Comparison of ENCODE assay signal across 8 cellular contexts in genomic region chr6:89433637-89434499, GRCh38. TPM values are rescaled to one million over a fixed set of nuclear protein-coding genes. Genes with fewer than 3 reads are reported as not detected.
A peak's percentile ranks its signal among the peaks of the same experiment; 100 is the strongest.
DNase-seq lines count a peak whose midpoint lies in the region; ATAC-seq and TF ChIP-seq lines count a peak whose summit lies in the region.

No MANE protein-coding gene starts in this region.

- 23 to 25% methylated on average over 20 to 34 of the region's 35 CpGs for WGBS in mesodermal cell (ENCODE audit: insufficient coverage in 2 of 2), 2 experiments
- WGBS in suprapubic skin = 17% methylated on average over 23 of the region's 35 CpGs

- no peak for TF ChIP-seq POLR2A in suprapubic skin (IDR thresholded peaks at IDR 0.05)

- H3K4me3 ChIP-seq in AG04450 (ENCODE audit: low read depth, low read length) (peak overlapping the region; percentile 36; the same call in 1 of the 2 replicates), HL-60 (replicated peaks; ENCODE audit: insufficient read depth, low read length) (peak overlapping the region; percentile 65), duodenal mucosa (ENCODE audit: low read depth in 1 of 2, low read length in 2 of 2) (peak overlapping the region; percentile 65 to 69), mesodermal cell (ENCODE audit: extremely low read depth, insufficient read depth, low read length, poor library complexity, severe bottlenecking) (peak overlapping the region; percentile 72), suprapubic skin (peak overlapping the region; percentile 84)

- no peak for DNase-seq in AG04450 (ENCODE audit: low read depth, low spot score)
- peak in 1 of 2 experiments; percentile 47 for DNase-seq in HL-60 (ENCODE audit: low read depth in 1 of 2, low spot score in 1 of 2)
- DNase-seq in suprapubic skin (ENCODE audit: low spot score in 2 of 2) = peak in 1 of 2 donors; percentile 65
- no peak for DNase-seq in foreskin melanocyte

- peaks cover 4% of the 10 kb centered on the region; the same call in 1 of the 2 replicates for H3K9me3 ChIP-seq in AG04450 (ENCODE audit: control insufficient read depth, insufficient read depth, low read length)
- H3K9me3 ChIP-seq in duodenal mucosa (ENCODE audit: control insufficient read depth in 1 of 2, low read length in 2 of 2) = no peaks in the 10 kb centered on the region
- no peaks in the 10 kb centered on the region for H3K9me3 ChIP-seq in mesodermal cell (ENCODE audit: control insufficient read depth, low read length)
- H3K9me3 ChIP-seq in suprapubic skin = no peaks in the 10 kb centered on the region

- H3K27ac ChIP-seq in AG04450 (ENCODE audit: low read depth, low read length) (no peak overlapping the region), HL-60 (replicated peaks) (no peak overlapping the region), VCaP (peak overlapping the region; percentile 86; the same call in 1 of the 2 replicates), duodenal mucosa (ENCODE audit: low read depth, low read length) (no peak overlapping the region), mesodermal cell (ENCODE audit: low read depth, low read length, severe bottlenecking) (no peak overlapping the region), suprapubic skin (no peak overlapping the region)

- H3K36me3 ChIP-seq in duodenal mucosa (ENCODE audit: control insufficient read depth in 1 of 2, insufficient read depth in 2 of 2, low read length in 2 of 2) (no peaks in the 10 kb centered on the region), mesodermal cell (ENCODE audit: control insufficient read depth, insufficient read depth, low read length) (no peaks in the 10 kb centered on the region), suprapubic skin (no peaks in the 10 kb centered on the region)

- peak; percentile 39 for ATAC-seq in GM19035 (IDR thresholded peaks at IDR 0.05; ENCODE audit: unreplicated experiment)

- peak overlapping the region; percentile 32 to 42 for H3K9ac ChIP-seq in duodenal mucosa (ENCODE audit: low read depth in 1 of 2, low read length in 2 of 2)

- H3K27me3 ChIP-seq in AG04450 (ENCODE audit: control insufficient read depth, insufficient read depth, low read length) (peaks cover 21% of the 10 kb centered on the region), HL-60 (ENCODE audit: insufficient read depth, poor library complexity, severe bottlenecking) (peaks cover 6% of the 10 kb centered on the region), duodenal mucosa (ENCODE audit: control insufficient read depth in 1 of 2, insufficient read depth in 2 of 2, low read length in 2 of 2) (no peaks in the 10 kb centered on the region), suprapubic skin (no peaks in the 10 kb centered on the region)

- POLR2A ChIA-PET in AG04450 (lab: Yijun Ruan, JAX) = no interaction called here

- CTCF ChIA-PET in AG04450 (lab: Charles Lee) = interaction anchor here (0.7 to 0.8 kb wide), 2 partner anchors 10 to 354 kb away, joined by 3 read pairs; no protein-coding TSS in a partner anchor

- TF ChIP-seq CTCF in AG04450 (IDR thresholded peaks at IDR 0.05; ENCODE audit: low read depth, low read length) (no peak), HL-60 (IDR thresholded peaks at IDR 0.05; ENCODE audit: insufficient read depth, low read length) (no peak), VCaP (conservative IDR thresholded peaks at IDR 0.05) (no peak), suprapubic skin (IDR thresholded peaks at IDR 0.05) (no peak)

- no peak for TF ChIP-seq EP300 in suprapubic skin (IDR thresholded peaks at IDR 0.05)

- H3K4me1 ChIP-seq in duodenal mucosa (ENCODE audit: control insufficient read depth in 1 of 2, insufficient read depth in 2 of 2, low read length in 2 of 2) (peaks cover 5 to 6% of the 10 kb centered on the region in 2 donors), mesodermal cell (ENCODE audit: control insufficient read depth, insufficient read depth, low read length, poor library complexity, severe bottlenecking) (no peaks in the 10 kb centered on the region), suprapubic skin (peaks cover 16% of the 10 kb centered on the region)

RNA-seq across cellular contexts. Expression of gene ANKRD6, which starts 0.9 kb away (rescaled TPM):
- polyA plus RNA-seq in AG04450 (2011; rRNA removed) = 0.10 and 0.21 TPM in 2 replicates
- polyA minus RNA-seq in AG04450 (2011; rRNA and poly(A)+ RNA removed) = 0.28 and 0.35 TPM in 2 replicates
- 21.2 TPM for polyA plus RNA-seq in mesodermal cell (2013, experiment 1 of 2)
- polyA plus RNA-seq in mesodermal cell (2013, experiment 2 of 2) = 15.8 TPM
- 1 to 10 TPM; 3.4 to 6.9 (median 5.4) TPM for total RNA-seq in suprapubic skin

RNA-seq across cellular contexts. Expression of gene RRAGD, which starts 21.8 kb away (rescaled TPM):
- not detected in 2 replicates for polyA plus RNA-seq in AG04450 (2011; rRNA removed)
- not detected in 2 replicates for polyA minus RNA-seq in AG04450 (2011; rRNA and poly(A)+ RNA removed)
- polyA plus RNA-seq in mesodermal cell (2013, experiment 1 of 2) = 4.5 TPM
- polyA plus RNA-seq in mesodermal cell (2013, experiment 2 of 2) = 4.6 TPM
- 10 to 100 TPM; 13.7 to 24.3 (median 17.9) TPM for total RNA-seq in suprapubic skin
